ENCODE assay signal across 8 cellular contexts in genomic region chr7:130896051-130896881, GRCh38.
A peak's percentile ranks its signal among the peaks of the same experiment; 100 is the strongest.
DNase-seq lines count a peak whose midpoint lies in the region; ATAC-seq and TF ChIP-seq lines count a peak whose summit lies in the region.

No MANE protein-coding gene starts in this region.

- H3K4me1 Mint-ChIP-seq in activated naive CD4-positive, alpha-beta T cell treated with anti-CD3 and anti-CD28 coated beads, Interleukin-2, amount 10 ng/mL, durations not matched to agents 7 days and 5 days: peaks cover 78% of the 10 kb centered on the region
- H3K4me1 Mint-ChIP-seq in activated CD8-positive, alpha-beta T cell treated with anti-CD3 and anti-CD28 coated beads for 36 hours (ENCODE audit: low read depth): peaks cover 87% of the 10 kb centered on the region
- H3K4me1 Mint-ChIP-seq in type B pancreatic cell (ENCODE audit: unreplicated experiment): peaks cover 48% of the 10 kb centered on the region

- H3K4me3 Mint-ChIP-seq in activated naive CD4-positive, alpha-beta T cell treated with anti-CD3 and anti-CD28 coated beads, Interleukin-2, amount 10 ng/mL, durations not matched to agents 7 days and 5 days: no peak overlapping the region
- no peak overlapping the region for H3K4me3 Mint-ChIP-seq in activated CD8-positive, alpha-beta T cell treated with anti-CD3 and anti-CD28 coated beads for 36 hours
- H3K4me3 Mint-ChIP-seq in type B pancreatic cell: peak overlapping the region; percentile 48

- peak overlapping the region; percentile 83 for H3K27ac Mint-ChIP-seq in activated naive CD4-positive, alpha-beta T cell treated with anti-CD3 and anti-CD28 coated beads, Interleukin-2, amount 10 ng/mL, durations not matched to agents 7 days and 5 days
- peak overlapping the region; percentile 87 for H3K27ac Mint-ChIP-seq in activated CD8-positive, alpha-beta T cell treated with anti-CD3 and anti-CD28 coated beads for 36 hours
- H3K27ac Mint-ChIP-seq in type B pancreatic cell: peak overlapping the region; percentile 68

- ATAC-seq in activated CD8-positive, alpha-beta T cell treated with anti-CD3 and anti-CD28 coated beads for 36 hours: no peak
- ATAC-seq in HG03108 (IDR thresholded peaks at IDR 0.05; ENCODE audit: unreplicated experiment) (no peak), HG02571 (IDR thresholded peaks at IDR 0.05; ENCODE audit: unreplicated experiment) (no peak), HG02588 (IDR thresholded peaks at IDR 0.05; ENCODE audit: unreplicated experiment) (no peak)

- H3K9me3 Mint-ChIP-seq in activated naive CD4-positive, alpha-beta T cell treated with anti-CD3 and anti-CD28 coated beads, Interleukin-2, amount 10 ng/mL, durations not matched to agents 7 days and 5 days: no peaks in the 10 kb centered on the region
- H3K9me3 Mint-ChIP-seq in activated CD8-positive, alpha-beta T cell treated with anti-CD3 and anti-CD28 coated beads for 36 hours: no peaks in the 10 kb centered on the region
- peaks cover 4% of the 10 kb centered on the region for H3K9me3 Mint-ChIP-seq in type B pancreatic cell

- DNase-seq in activated naive CD4-positive, alpha-beta T cell treated with anti-CD3 and anti-CD28 coated beads, Interleukin-2, amount 10 ng/mL, durations not matched to agents 7 days and 5 days: no peak
- DNase-seq in activated naive CD4-positive, alpha-beta T cell treated with Interleukin-2 at 50 U/mL for 16 hours: no peak
- DNase-seq in activated CD8-positive, alpha-beta T cell treated with anti-CD3 and anti-CD28 coated beads for 36 hours: no peak
- DNase-seq in hepatic stellate cell (ENCODE audit: low spot score) (peak; percentile 9), type B pancreatic cell (ENCODE audit: extremely low spot score, unreplicated experiment) (no peak)

- POLR2A ChIA-PET in activated CD8-positive, alpha-beta T cell treated with anti-CD3 and anti-CD28 coated beads for 36 hours (lab: Charles Lee): interaction anchor here (0.8 to 2.5 kb wide), 9 partner anchors 9 to 145 kb away, joined by 3 to 11 read pairs (median 5); no protein-coding TSS in a partner anchor

- no peak for TF ChIP-seq CTCF in activated CD8-positive, alpha-beta T cell treated with anti-CD3 and anti-CD28 coated beads for 36 hours (IDR thresholded peaks at IDR 0.05)
- no peak for TF ChIP-seq CTCF in type B pancreatic cell (conservative IDR thresholded peaks at IDR 0.05)

- intact Hi-C loops in activated CD8-positive, alpha-beta T cell treated with anti-CD3 and anti-CD28 coated beads for 36 hours (cut with micrococcal nuclease): loop anchor here (5.0 kb wide), 1 partner anchor 146 kb away; no protein-coding TSS in a partner anchor

- peaks cover 73% of the 10 kb centered on the region for H3K36me3 Mint-ChIP-seq in activated naive CD4-positive, alpha-beta T cell treated with anti-CD3 and anti-CD28 coated beads, Interleukin-2, amount 10 ng/mL, durations not matched to agents 7 days and 5 days
- H3K36me3 Mint-ChIP-seq in activated CD8-positive, alpha-beta T cell treated with anti-CD3 and anti-CD28 coated beads for 36 hours (ENCODE audit: low read depth): peaks cover 89% of the 10 kb centered on the region
- H3K36me3 Mint-ChIP-seq in type B pancreatic cell: no peaks in the 10 kb centered on the region

- H3K27me3 Mint-ChIP-seq in activated naive CD4-positive, alpha-beta T cell treated with anti-CD3 and anti-CD28 coated beads, Interleukin-2, amount 10 ng/mL, durations not matched to agents 7 days and 5 days: no peaks in the 10 kb centered on the region
- no peaks in the 10 kb centered on the region for H3K27me3 Mint-ChIP-seq in activated CD8-positive, alpha-beta T cell treated with anti-CD3 and anti-CD28 coated beads for 36 hours
- H3K27me3 Mint-ChIP-seq in type B pancreatic cell: peaks cover 47% of the 10 kb centered on the region

- CTCF ChIA-PET in activated naive CD4-positive, alpha-beta T cell treated with anti-CD3 and anti-CD28 coated beads, Interleukin-2, amount 10 ng/mL, durations not matched to agents 7 days and 5 days (lab: Charles Lee): interaction anchor here (0.6 to 8.0 kb wide), 56 partner anchors 8 to 616 kb away, joined by 3 to 128 read pairs (median 5); no protein-coding TSS in a partner anchor
- CTCF ChIA-PET in activated CD8-positive, alpha-beta T cell treated with anti-CD3 and anti-CD28 coated beads for 36 hours (lab: Charles Lee): interaction anchor here (0.6 to 5.3 kb wide), 39 partner anchors 8 to 526 kb away, joined by 3 to 96 read pairs (median 5); no protein-coding TSS in a partner anchor
